Comparison of ENCODE assay signal across 18 cellular contexts in the genomic region with DNA sequence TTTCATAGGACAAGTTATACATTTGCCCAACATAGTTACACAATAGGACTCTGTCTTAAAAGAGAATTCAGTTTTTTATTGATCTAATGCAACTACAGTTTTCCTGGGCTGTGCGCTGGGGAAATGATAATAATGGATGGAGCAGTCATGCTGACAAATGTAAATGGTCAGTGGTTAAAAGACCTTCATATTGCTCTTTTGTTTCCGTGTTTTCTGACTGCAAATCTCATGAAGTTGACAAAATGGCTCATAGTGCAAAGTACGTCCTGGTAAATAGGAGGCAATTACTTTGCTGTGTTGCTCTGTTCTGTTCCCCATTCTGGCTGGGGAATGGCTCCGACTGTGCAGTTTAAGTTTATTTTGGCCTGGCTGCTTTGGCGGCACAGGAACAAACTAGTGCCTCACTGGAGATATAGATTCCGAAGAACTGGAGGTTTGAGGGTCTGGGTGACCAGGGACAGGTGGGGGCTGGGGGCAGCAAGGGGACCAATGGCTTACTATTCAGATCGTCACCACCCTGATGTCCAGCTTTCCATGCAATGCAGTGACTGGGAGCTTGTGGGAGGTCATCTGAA. TPM values are rescaled to one million over a fixed set of nuclear protein-coding genes. Genes with fewer than 3 reads are reported as not detected.
DNase-seq lines count a peak whose midpoint lies in the region; ATAC-seq and TF ChIP-seq lines count a peak whose summit lies in the region.
"Had no signal": no experiment of that assay in that cellular context is flagged by ENCODE, and none has a peak within 500 bp of the region (broad histone marks: within the 10 kb centered on the region; RNA-seq: fewer than 3 reads in every experiment).

No MANE protein-coding gene starts in this region.

- POLR2A ChIA-PET in CD4-positive, alpha-beta memory T cell (lab: Charles Lee; ENCODE audit: partially characterized antibody) = interaction anchor here (0.6 to 2.0 kb wide), 4 partner anchors 9 to 30 kb away, joined by 3 to 7 read pairs (median 4); no protein-coding TSS in a partner anchor
- POLR2A ChIA-PET in activated CD4-positive, alpha-beta memory T cell treated with anti-CD3 and anti-CD28 coated beads for 36 hours (lab: Charles Lee) = no interaction called here

- no peaks in the 10 kb centered on the region for H3K9me3 Mint-ChIP-seq in CD4-positive, CD25-positive, alpha-beta regulatory T cell
- no peaks in the 10 kb centered on the region for H3K9me3 Mint-ChIP-seq in CD4-positive, alpha-beta memory T cell
- no peaks in the 10 kb centered on the region for H3K9me3 Mint-ChIP-seq in activated CD4-positive, alpha-beta memory T cell treated with anti-CD3 and anti-CD28 coated beads for 36 hours
- H3K9me3 Mint-ChIP-seq: activated CD4-positive, alpha-beta T cell treated with anti-CD3 and anti-CD28 coated beads, Interleukin-2, amount 10 ng/mL, durations not matched to agents 7 days and 5 days had no signal

- H3K4me3 ChIP-seq in CD4-positive, CD25-positive, alpha-beta regulatory T cell (ENCODE audit: low read depth, low read length) = peak overlapping the region; percentile 99
- H3K4me3 ChIP-seq in CD4-positive, alpha-beta memory T cell (ENCODE audit: low read length in 2 of 2) = no peak overlapping the region
- H3K4me3 ChIP-seq in testis = no peak overlapping the region
- H3K4me3 ChIP-seq: coronary artery, left lung had no signal

- peaks cover 95% of the 10 kb centered on the region for H3K4me1 ChIP-seq in CD4-positive, CD25-positive, alpha-beta regulatory T cell (ENCODE audit: control insufficient read depth, insufficient read depth, low read length, poor library complexity, severe bottlenecking)
- peaks cover 93% of the 10 kb centered on the region for H3K4me1 ChIP-seq in CD4-positive, alpha-beta memory T cell (ENCODE audit: insufficient read depth, low read length)
- peaks cover 3% of the 10 kb centered on the region for H3K4me1 ChIP-seq in testis

- peaks cover 4% of the 10 kb centered on the region for H3K36me3 ChIP-seq in CD4-positive, CD25-positive, alpha-beta regulatory T cell (ENCODE audit: control insufficient read depth, insufficient read depth, low read length)
- no peaks in the 10 kb centered on the region for H3K36me3 ChIP-seq in CD4-positive, alpha-beta memory T cell (ENCODE audit: insufficient read depth, low read length)
- no peaks in the 10 kb centered on the region for H3K36me3 ChIP-seq in testis (ENCODE audit: low read depth, missing control alignments)
- H3K36me3 ChIP-seq: left lung had no signal

- no peaks in the 10 kb centered on the region for H3K9me3 ChIP-seq in CD4-positive, CD25-positive, alpha-beta regulatory T cell (ENCODE audit: control insufficient read depth in 2 of 2, low read length in 2 of 2)
- H3K9me3 ChIP-seq in CD4-positive, alpha-beta memory T cell (ENCODE audit: control insufficient read depth in 1 of 2, low read length in 2 of 2) = no peaks in the 10 kb centered on the region
- H3K9me3 ChIP-seq in testis = no peaks in the 10 kb centered on the region
- H3K9me3 ChIP-seq: left lung had no signal

- intact Hi-C loops in CD4-positive, alpha-beta memory T cell (cut with micrococcal nuclease) = no loop called here
- intact Hi-C loops in activated CD4-positive, alpha-beta memory T cell treated with anti-CD3 and anti-CD28 coated beads for 36 hours (cut with micrococcal nuclease) = loop anchor here (2.0 kb wide), 1 partner anchor 31 kb away; no protein-coding TSS in a partner anchor
- intact Hi-C loops in testis (cut with DNase I; ENCODE audit: low total_unique reads) = no loop called here

- peaks cover 50 to 91% (median 64%) of the 10 kb centered on the region in 4 donors for H3K4me1 Mint-ChIP-seq in CD4-positive, CD25-positive, alpha-beta regulatory T cell
- peaks cover 60 to 97% (median 74%) of the 10 kb centered on the region in 4 donors for H3K4me1 Mint-ChIP-seq in CD4-positive, alpha-beta memory T cell
- H3K4me1 Mint-ChIP-seq in activated CD4-positive, alpha-beta memory T cell treated with anti-CD3 and anti-CD28 coated beads for 36 hours (ENCODE audit: low read depth) = peaks cover 87% of the 10 kb centered on the region

- peak overlapping the region; percentile 99 to 100 (median 99) for H3K27ac Mint-ChIP-seq in CD4-positive, CD25-positive, alpha-beta regulatory T cell
- peak overlapping the region; percentile 10 to 94 (median 85) for H3K27ac Mint-ChIP-seq in CD4-positive, alpha-beta memory T cell
- peak overlapping the region; percentile 74 for H3K27ac Mint-ChIP-seq in activated CD4-positive, alpha-beta memory T cell treated with anti-CD3 and anti-CD28 coated beads for 36 hours

- H3K4me3 Mint-ChIP-seq in CD4-positive, CD25-positive, alpha-beta regulatory T cell = peak overlapping the region; percentile 86 to 100 (median 96)
- H3K4me3 Mint-ChIP-seq in CD4-positive, alpha-beta memory T cell = peak overlapping the region in 6 of 8 donors; percentile 18 to 72 (median 40)
- peak overlapping the region; percentile 45 for H3K4me3 Mint-ChIP-seq in activated CD4-positive, alpha-beta memory T cell treated with anti-CD3 and anti-CD28 coated beads for 36 hours
- H3K4me3 Mint-ChIP-seq: activated CD4-positive, alpha-beta T cell treated with anti-CD3 and anti-CD28 coated beads, Interleukin-2, amount 10 ng/mL, durations not matched to agents 7 days and 5 days; brain had no signal

- no peak for TF ChIP-seq POLR2A in testis (IDR thresholded peaks at IDR 0.05)

- DNase-seq in CD4-positive, CD25-positive, alpha-beta regulatory T cell = no peak
- DNase-seq in CD4-positive, alpha-beta memory T cell = no peak
- DNase-seq in activated CD4-positive, alpha-beta memory T cell treated with anti-CD3 and anti-CD28 coated beads for 36 hours = no peak
- DNase-seq in left lobe of liver (ENCODE audit: low spot score) = no peak
- DNase-seq in testis = no peak
- DNase-seq in SHP77 treated with DMSO at 0.1 percent for 48 hours (lab: John Stamatoyannopoulos, UW) = no peak
- no peak for DNase-seq in NCI-H748 (lab: John Stamatoyannopoulos, UW; ENCODE audit: unreplicated experiment)
- DNase-seq in middle frontal gyrus (ENCODE audit: extremely low spot score, low spot score) = no peak
- DNase-seq: activated CD4-positive, alpha-beta T cell treated with anti-CD3 and anti-CD28 coated beads, Interleukin-2, amount 10 ng/mL, durations not matched to agents 7 days and 5 days; activated T-cell treated with anti-CD3 and anti-CD28 coated beads, Interleukin-2, amount 50 U/mL, for 48 hours; HCEC 1CT; left lung; NCI-H1417; NCI-H524; retina had no signal

- H3K27me3 ChIP-seq in CD4-positive, CD25-positive, alpha-beta regulatory T cell (ENCODE audit: control insufficient read depth, insufficient read depth, low read length) = no peaks in the 10 kb centered on the region
- no peaks in the 10 kb centered on the region for H3K27me3 ChIP-seq in CD4-positive, alpha-beta memory T cell (ENCODE audit: insufficient read depth, low read length)
- no peaks in the 10 kb centered on the region for H3K27me3 ChIP-seq in testis
- H3K27me3 ChIP-seq: left lung had no signal

- CTCF ChIA-PET in CD4-positive, alpha-beta memory T cell (lab: Charles Lee; ENCODE audit: partially characterized antibody) = interaction anchor here (1.4 to 3.7 kb wide), 2 partner anchors 10 to 37 kb away, joined by 3 to 32 read pairs; no protein-coding TSS in a partner anchor
- CTCF ChIA-PET in activated CD4-positive, alpha-beta memory T cell treated with anti-CD3 and anti-CD28 coated beads for 36 hours (lab: Charles Lee) = interaction anchor here (3.0 kb wide), 1 partner anchor 37 kb away, joined by 25 read pairs; no protein-coding TSS in a partner anchor

- H3K36me3 Mint-ChIP-seq in CD4-positive, CD25-positive, alpha-beta regulatory T cell = peaks cover 43% of the 10 kb centered on the region
- H3K36me3 Mint-ChIP-seq in CD4-positive, alpha-beta memory T cell = peaks cover 4 to 9% of the 10 kb centered on the region in 2 donors
- peaks cover 55% of the 10 kb centered on the region for H3K36me3 Mint-ChIP-seq in activated CD4-positive, alpha-beta memory T cell treated with anti-CD3 and anti-CD28 coated beads for 36 hours
- H3K36me3 Mint-ChIP-seq: brain had no signal

- TF ChIP-seq CTCF in testis (IDR thresholded peaks at IDR 0.05) = no peak

- WGBS in testis, 2 donors = 76 to 79% methylated on average over 7 of the region's 7 CpGs

- H3K27me3 Mint-ChIP-seq in CD4-positive, CD25-positive, alpha-beta regulatory T cell = no peaks in the 10 kb centered on the region
- no peaks in the 10 kb centered on the region for H3K27me3 Mint-ChIP-seq in CD4-positive, alpha-beta memory T cell
- H3K27me3 Mint-ChIP-seq in activated CD4-positive, alpha-beta memory T cell treated with anti-CD3 and anti-CD28 coated beads for 36 hours = no peaks in the 10 kb centered on the region
- H3K27me3 Mint-ChIP-seq: activated CD4-positive, alpha-beta T cell treated with anti-CD3 and anti-CD28 coated beads, Interleukin-2, amount 10 ng/mL, durations not matched to agents 7 days and 5 days had no signal

- H3K27ac ChIP-seq in CD4-positive, CD25-positive, alpha-beta regulatory T cell (ENCODE audit: insufficient read depth, low read length, poor library complexity, severe bottlenecking) = peak overlapping the region; percentile 95
- peak overlapping the region; percentile 20 for H3K27ac ChIP-seq in CD4-positive, alpha-beta memory T cell (ENCODE audit: low read depth, low read length)
- H3K27ac ChIP-seq in testis = no peak overlapping the region
- H3K27ac ChIP-seq: coronary artery, left lung, RWPE1 had no signal

- no peak for ATAC-seq in CD4-positive, CD25-positive, alpha-beta regulatory T cell (ENCODE audit: low read depth in 2 of 2)
- ATAC-seq in left lobe of liver = peak; percentile 44
- ATAC-seq: left lung had no signal

RNA-seq across cellular contexts. Expression of gene PTTG1, which starts 54.3 kb away (rescaled TPM):
- total RNA-seq in CD4-positive, CD25-positive, alpha-beta regulatory T cell = 44.5 TPM
- polyA plus RNA-seq in CD4-positive, CD25-positive, alpha-beta regulatory T cell = 100 to 1,000 TPM in 3 of 4 donors, 10 to 100 TPM in 1; 87.8 to 148 (median 108) TPM
- 10 to 100 TPM in 1 of 2 experiments, 1 to 10 TPM in 1; 9.2 to 11.7 TPM for total RNA-seq in CD4-positive, alpha-beta memory T cell
- polyA plus RNA-seq in CD4-positive, alpha-beta memory T cell = 10 to 100 TPM; 19.9 to 20.2 TPM
- 100 to 1,000 TPM; 228 to 236 TPM for total RNA-seq in activated CD4-positive, alpha-beta memory T cell treated with anti-CD3 and anti-CD28 coated beads for 36 hours
- total RNA-seq in left lobe of liver (0.83 TPM), testis (100 to 1,000 TPM; 153 to 209 TPM)
- 429 TPM for polyA plus RNA-seq in testis (ENCODE audit: insufficient read depth, low read depth, low replicate concordance)

RNA-seq across cellular contexts. Expression of gene SLU7, which starts 57.1 kb away (rescaled TPM):
- 106 TPM for total RNA-seq in CD4-positive, CD25-positive, alpha-beta regulatory T cell
- polyA plus RNA-seq in CD4-positive, CD25-positive, alpha-beta regulatory T cell = 100 to 1,000 TPM in 2 of 4 donors, 10 to 100 TPM in 2; 69.8 to 115 (median 93.3) TPM
- 10 to 100 TPM; 86.8 to 93.9 TPM for total RNA-seq in CD4-positive, alpha-beta memory T cell
- 10 to 100 TPM; 50.8 to 88.4 TPM for polyA plus RNA-seq in CD4-positive, alpha-beta memory T cell
- total RNA-seq in activated CD4-positive, alpha-beta memory T cell treated with anti-CD3 and anti-CD28 coated beads for 36 hours = 10 to 100 TPM; 45.9 to 46.4 TPM
- 20.1 TPM for total RNA-seq in left lobe of liver
- total RNA-seq in testis = 10 to 100 TPM; 92.4 to 100.0 TPM
- 60.1 TPM for polyA plus RNA-seq in testis (ENCODE audit: insufficient read depth, low read depth, low replicate concordance)

Comparison
In these comparisons a context has a peak if more than half of its experiments do, and no peak if none do; other contexts are left out.
1. H3K27ac ChIP-seq: peak in CD4-positive, CD25-positive, alpha-beta regulatory T cell (single experiment) and CD4-positive, alpha-beta memory T cell (single experiment); none in testis (0 of 2).
2. H3K4me3 Mint-ChIP-seq: peak in every context shown above with its lines; median percentile 96 in CD4-positive, CD25-positive, alpha-beta regulatory T cell; 45 in activated CD4-positive, alpha-beta memory T cell treated with anti-CD3 and anti-CD28 coated beads for 36 hours; 40 in CD4-positive, alpha-beta memory T cell.
3. Peak in every context shown above with its lines, with median percentiles within 50 percentile points of each other: H3K27ac Mint-ChIP-seq.